30 cellular contexts compared by ENCODE assay signal in the genomic region with DNA sequence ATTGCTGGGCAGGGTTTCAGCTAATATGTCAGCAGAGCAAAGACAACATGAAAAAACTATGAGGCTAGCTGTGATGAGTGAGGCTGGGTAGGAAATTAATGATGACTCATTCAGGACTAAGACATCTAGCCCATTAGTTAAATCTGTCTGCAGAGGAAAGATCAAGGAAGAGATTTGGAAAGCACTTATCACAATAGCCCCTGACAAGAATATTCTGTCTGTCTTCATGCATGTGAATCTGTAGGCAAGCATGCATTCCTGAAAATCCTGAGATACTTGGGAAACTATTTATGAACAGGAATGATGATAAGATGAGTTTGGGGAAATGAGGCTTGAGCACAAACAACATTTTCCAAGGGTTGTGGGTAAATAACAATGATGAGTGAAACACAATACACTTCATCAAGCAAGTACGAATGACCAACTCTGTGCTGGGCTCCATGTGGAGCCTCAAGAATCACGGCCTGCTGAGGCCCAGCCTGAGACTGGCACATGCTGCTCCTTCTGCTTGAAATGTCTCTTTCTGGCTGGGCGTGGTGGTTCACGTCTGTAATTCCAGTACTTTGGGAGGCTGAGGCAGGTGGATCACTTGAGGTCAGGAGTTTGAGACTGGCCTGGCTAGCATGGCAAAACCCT.
A peak's percentile ranks its signal among the peaks of the same experiment; 100 is the strongest.
DNase-seq lines count a peak whose midpoint lies in the region; ATAC-seq, FAIRE-seq and TF ChIP-seq lines count a peak whose summit lies in the region.
"Had no signal": no experiment of that assay in that cellular context is flagged by ENCODE, and none has a peak within 500 bp of the region (broad histone marks: within the 10 kb centered on the region; RNA-seq: fewer than 3 reads in every experiment).

No MANE protein-coding gene starts in this region.

- TF ChIP-seq CTCF in A549 (IDR thresholded peaks at IDR 0.05) (no peak), choroid plexus epithelial cell (conservative IDR thresholded peaks at IDR 0.05; ENCODE audit: low read depth, low read length) (no peak), brain microvascular endothelial cell (IDR thresholded peaks at IDR 0.05; ENCODE audit: low read depth, low read length, missing control alignments) (no peak), left ventricle myocardium inferior (IDR thresholded peaks at IDR 0.05; ENCODE audit: borderline replicate concordance) (no peak)

- ATAC-seq in A549 (0 out of 6 replicates have a peak, but pooled peaks of 1 of the 2 experiments have one; percentile 30), GM18505 (IDR thresholded peaks at IDR 0.05; ENCODE audit: unreplicated experiment) (no peak)
- ATAC-seq: activated T-cell treated with anti-CD3 and anti-CD28 coated beads, Interleukin-2, amount 50 U/mL, for 72 hours had no signal

- no peak overlapping the region for H4K5ac ChIP-seq in mesendoderm (ENCODE audit: low read length)

- H3K27me3 ChIP-seq in mesendoderm (ENCODE audit: insufficient read depth, low read length, poor library complexity): no peaks in the 10 kb centered on the region
- no peaks in the 10 kb centered on the region for H3K27me3 ChIP-seq in brain microvascular endothelial cell (replicated peaks)
- H3K27me3 ChIP-seq in left ventricle myocardium inferior (ENCODE audit: low read depth): peaks cover 59% of the 10 kb centered on the region
- H3K27me3 ChIP-seq: hepatocyte had no signal

- no peak overlapping the region for H3K9ac ChIP-seq in mesendoderm (ENCODE audit: low read length)

- no peak overlapping the region for H4K8ac ChIP-seq in mesendoderm (ENCODE audit: low read depth, low read length)

- no peak overlapping the region for H3K23ac ChIP-seq in mesendoderm (ENCODE audit: low read length)

- H3K9me3 ChIP-seq in A549: no peaks in the 10 kb centered on the region
- H3K9me3 ChIP-seq in left ventricle myocardium inferior (replicated peaks): no peaks in the 10 kb centered on the region
- H3K9me3 ChIP-seq: spleen had no signal

- in situ Hi-C loops in brain microvascular endothelial cell (cut with HindIII; ENCODE audit: low pct_ligation_motif_present, low sequenced_read_pairs): no loop called here

- no peak overlapping the region for H2BK15ac ChIP-seq in mesendoderm (replicated peaks; ENCODE audit: low read depth)

- no peak overlapping the region for H3K4ac ChIP-seq in mesendoderm (ENCODE audit: low read depth, low read length)

- H3K79me1 ChIP-seq in mesendoderm (ENCODE audit: low read length): no peaks in the 10 kb centered on the region

- H3K36me3 ChIP-seq in mesendoderm (ENCODE audit: control insufficient read depth, insufficient read depth, low read length) (no peaks in the 10 kb centered on the region), brain microvascular endothelial cell (replicated peaks) (no peaks in the 10 kb centered on the region), left ventricle myocardium inferior (no peaks in the 10 kb centered on the region)
- H3K36me3 ChIP-seq: spleen had no signal

- no peak for TF ChIP-seq RAD21 in A549 (conservative IDR thresholded peaks at IDR 0.05 in 1 of 2, IDR thresholded peaks at IDR 0.05 in 1 of 2)

- H3K4me2 ChIP-seq in A549: no peak overlapping the region
- no peak overlapping the region for H3K4me2 ChIP-seq in mesendoderm (ENCODE audit: low read length)
- H3K4me2 ChIP-seq: hepatocyte, PC-9 had no signal

- H3K18ac ChIP-seq in mesendoderm (ENCODE audit: low read length): no peak overlapping the region

- H2AK5ac ChIP-seq in mesendoderm (ENCODE audit: low read length): no peak overlapping the region

- intact Hi-C loops in left ventricle myocardium inferior (cut with micrococcal nuclease): no loop called here

- H3K4me1 ChIP-seq in A549 (peaks cover 12% of the 10 kb centered on the region; the same call in 1 of the 3 replicates), mesendoderm (ENCODE audit: control insufficient read depth, low read depth, low read length) (peaks cover 10% of the 10 kb centered on the region), left ventricle myocardium inferior (no peaks in the 10 kb centered on the region)
- H3K4me1 ChIP-seq: spleen had no signal

- FAIRE-seq in A549 (lab: Jason Lieb, UNC): no peak
- FAIRE-seq: A204.1, frontal cortex, G401.6, keratinocyte had no signal

- TF ChIP-seq POLR2A in A549 (IDR thresholded peaks at IDR 0.05; ENCODE audit: low read length) (no peak), GM18505 (IDR thresholded peaks at IDR 0.05; ENCODE audit: borderline replicate concordance, extremely low read depth, insufficient read depth, insufficient read length) (no peak)

- POLR2A ChIA-PET in A549 (lab: Yijun Ruan, JAX): no interaction called here

- H3K4me3 ChIP-seq in A549 (no peak overlapping the region), choroid plexus epithelial cell (ENCODE audit: low read depth, low read length) (no peak overlapping the region), mesendoderm (ENCODE audit: low read length) (no peak overlapping the region), brain microvascular endothelial cell (ENCODE audit: low read depth, low read length) (no peak overlapping the region), left ventricle myocardium inferior (no peak overlapping the region)
- H3K4me3 ChIP-seq: dorsolateral prefrontal cortex, hepatocyte, lung, PC-9, spleen had no signal

- H3K79me2 ChIP-seq in mesendoderm (ENCODE audit: control insufficient read depth, insufficient read depth, low read length): no peaks in the 10 kb centered on the region
- H3K79me2 ChIP-seq: hepatocyte had no signal

- peak overlapping the region; percentile 44 for H2BK5ac ChIP-seq in mesendoderm (ENCODE audit: low read length)

- no peak for TF ChIP-seq EP300 in A549 (IDR thresholded peaks at IDR 0.05)

- peak overlapping the region; percentile 54 for H3K56ac ChIP-seq in mesendoderm (ENCODE audit: low read length)

- 0% methylated on average over 4 of the region's 4 CpGs for WGBS in A549 (ENCODE audit: missing lambda C conversion rate)
- no CpG with 5 or more reads among the region's 4 CpGs for WGBS in mesendoderm (ENCODE audit: extremely low coverage, insufficient coverage, low lambda C conversion rate)

- DNase-seq in A549 (ENCODE audit: low read depth in 1 of 2, low spot score in 1 of 2) (no peak), NCI-H226 (peak; percentile 95), choroid plexus epithelial cell (ENCODE audit: low read depth) (peak; percentile 8), mesendoderm (peak; percentile 88), brain microvascular endothelial cell (no peak), left ventricle myocardium inferior (no peak), NCI-H2081 (lab: John Stamatoyannopoulos, UW) (no peak)
- DNase-seq: activated CD4-positive, alpha-beta T cell treated with anti-CD3 and anti-CD28 coated beads for 48 hours; activated naive CD4-positive, alpha-beta T cell treated with anti-CD3 and anti-CD28 coated beads, Interleukin-2, amount 10 ng/mL, durations not matched to agents 7 days and 5 days; activated T-cell treated with anti-CD3 and anti-CD28 coated beads, Interleukin-2, amount 50 U/mL, for 72 hours; central memory CD4-positive, alpha-beta T cell; dorsolateral prefrontal cortex; MV-4-11; naive B cell; NCI-H1694; NCI-H774; nucleus accumbens; PC-9; SIG-M5; spleen; stimulated activated CD4-positive, alpha-beta T cell treated with anti-CD3 and anti-CD28 coated beads, Interleukin-4, amount 100 ng/mL, for 24 hours; stimulated activated naive CD4-positive, alpha-beta T cell treated with Interleukin-2 at 50 U/mL for 16 hours had no signal

- CTCF ChIA-PET in A549 (lab: Yijun Ruan, JAX): no interaction called here

- no peak overlapping the region for H2BK120ac ChIP-seq in mesendoderm (ENCODE audit: low read depth, low read length)

- H3K27ac ChIP-seq in A549 (peak overlapping the region in 1 of 2 experiments; percentile 33; a peak in 2 of 6 replicates), mesendoderm (ENCODE audit: low read depth, low read length) (peak overlapping the region; percentile 3), brain microvascular endothelial cell (no peak overlapping the region), left ventricle myocardium inferior (replicated peaks) (no peak overlapping the region)
- H3K27ac ChIP-seq: C4-2B, dorsolateral prefrontal cortex, hepatocyte, PC-9, spleen had no signal

TF ChIP-seq in A549, 52 proteins besides CTCF, POLR2A, EP300 and RAD21:
- TF ChIP-seq FOSL2 (IDR thresholded peaks at IDR 0.05) (no peak), FOSL2 (CRISPR knock-in tag; IDR thresholded peaks at IDR 0.05) (peak; percentile 51), POLR2AphosphoS2 (conservative IDR thresholded peaks at IDR 0.05; ENCODE audit: low read length) (no peak)
- TF ChIP-seq, protein P1, sequence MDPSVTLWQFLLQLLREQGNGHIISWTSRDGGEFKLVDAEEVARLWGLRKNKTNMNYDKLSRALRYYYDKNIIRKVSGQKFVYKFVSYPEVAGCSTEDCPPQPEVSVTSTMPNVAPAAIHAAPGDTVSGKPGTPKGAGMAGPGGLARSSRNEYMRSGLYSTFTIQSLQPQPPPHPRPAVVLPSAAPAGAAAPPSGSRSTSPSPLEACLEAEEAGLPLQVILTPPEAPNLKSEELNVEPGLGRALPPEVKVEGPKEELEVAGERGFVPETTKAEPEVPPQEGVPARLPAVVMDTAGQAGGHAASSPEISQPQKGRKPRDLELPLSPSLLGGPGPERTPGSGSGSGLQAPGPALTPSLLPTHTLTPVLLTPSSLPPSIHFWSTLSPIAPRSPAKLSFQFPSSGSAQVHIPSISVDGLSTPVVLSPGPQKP (IDR thresholded peaks at IDR 0.05; ENCODE audit: low read depth, low read length): no peak

Comparison
In these comparisons a context has a peak if more than half of its experiments do, and no peak if none do; other contexts are left out.
1. DNase-seq: peak in NCI-H226 (single experiment), choroid plexus epithelial cell (single experiment) and mesendoderm (single experiment); none in A549 (0 of 2), brain microvascular endothelial cell (single experiment), left ventricle myocardium inferior (single experiment) and NCI-H2081 (0 of 2).